Comparison of ENCODE assay signal across 1 cellular context in the genomic region with DNA sequence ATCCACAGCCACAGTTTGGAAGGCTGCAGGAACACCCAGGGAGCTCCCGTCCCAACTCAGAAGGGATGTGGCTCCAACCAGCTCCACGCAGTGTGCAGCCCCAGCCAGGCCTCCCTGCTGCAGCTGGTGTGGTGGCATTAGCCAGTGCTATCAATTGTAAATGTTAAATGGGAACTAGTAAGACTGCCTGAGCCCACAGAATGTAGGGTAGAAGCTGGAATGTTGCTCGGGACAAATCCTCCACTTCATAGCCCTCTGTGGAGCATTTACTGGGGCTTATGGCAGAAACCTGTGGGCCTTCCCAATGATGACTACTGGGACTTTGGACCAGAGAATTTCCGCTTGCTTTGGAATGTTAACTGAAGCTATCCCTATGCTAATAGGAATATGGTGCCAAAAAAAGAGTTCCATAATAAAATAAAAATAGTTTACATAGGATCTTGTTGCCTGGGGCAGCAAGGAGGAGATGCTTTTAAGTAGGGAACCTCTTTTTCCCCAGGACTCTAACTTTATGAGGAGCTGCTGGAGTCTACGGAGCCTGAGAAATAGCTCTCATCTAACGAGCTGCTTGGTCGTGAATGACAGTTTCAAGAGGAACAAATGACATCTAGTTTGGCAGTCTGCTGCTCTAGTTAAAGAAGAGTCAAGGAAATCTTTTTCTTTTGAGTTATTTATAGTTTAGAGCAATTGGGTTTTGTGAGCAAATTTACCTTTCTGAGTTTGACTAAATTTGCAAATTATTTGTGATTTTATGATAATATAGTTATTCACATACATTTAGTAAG.
A peak's percentile ranks its signal among the peaks of the same experiment; 100 is the strongest.
TF ChIP-seq lines count a peak whose summit lies in the region.

No MANE protein-coding gene starts in this region.

TF ChIP-seq in HepG2, 621 proteins besides CTCF, POLR2A, EP300 and RAD21 (continued from another document):
- TF ChIP-seq, protein P1, sequence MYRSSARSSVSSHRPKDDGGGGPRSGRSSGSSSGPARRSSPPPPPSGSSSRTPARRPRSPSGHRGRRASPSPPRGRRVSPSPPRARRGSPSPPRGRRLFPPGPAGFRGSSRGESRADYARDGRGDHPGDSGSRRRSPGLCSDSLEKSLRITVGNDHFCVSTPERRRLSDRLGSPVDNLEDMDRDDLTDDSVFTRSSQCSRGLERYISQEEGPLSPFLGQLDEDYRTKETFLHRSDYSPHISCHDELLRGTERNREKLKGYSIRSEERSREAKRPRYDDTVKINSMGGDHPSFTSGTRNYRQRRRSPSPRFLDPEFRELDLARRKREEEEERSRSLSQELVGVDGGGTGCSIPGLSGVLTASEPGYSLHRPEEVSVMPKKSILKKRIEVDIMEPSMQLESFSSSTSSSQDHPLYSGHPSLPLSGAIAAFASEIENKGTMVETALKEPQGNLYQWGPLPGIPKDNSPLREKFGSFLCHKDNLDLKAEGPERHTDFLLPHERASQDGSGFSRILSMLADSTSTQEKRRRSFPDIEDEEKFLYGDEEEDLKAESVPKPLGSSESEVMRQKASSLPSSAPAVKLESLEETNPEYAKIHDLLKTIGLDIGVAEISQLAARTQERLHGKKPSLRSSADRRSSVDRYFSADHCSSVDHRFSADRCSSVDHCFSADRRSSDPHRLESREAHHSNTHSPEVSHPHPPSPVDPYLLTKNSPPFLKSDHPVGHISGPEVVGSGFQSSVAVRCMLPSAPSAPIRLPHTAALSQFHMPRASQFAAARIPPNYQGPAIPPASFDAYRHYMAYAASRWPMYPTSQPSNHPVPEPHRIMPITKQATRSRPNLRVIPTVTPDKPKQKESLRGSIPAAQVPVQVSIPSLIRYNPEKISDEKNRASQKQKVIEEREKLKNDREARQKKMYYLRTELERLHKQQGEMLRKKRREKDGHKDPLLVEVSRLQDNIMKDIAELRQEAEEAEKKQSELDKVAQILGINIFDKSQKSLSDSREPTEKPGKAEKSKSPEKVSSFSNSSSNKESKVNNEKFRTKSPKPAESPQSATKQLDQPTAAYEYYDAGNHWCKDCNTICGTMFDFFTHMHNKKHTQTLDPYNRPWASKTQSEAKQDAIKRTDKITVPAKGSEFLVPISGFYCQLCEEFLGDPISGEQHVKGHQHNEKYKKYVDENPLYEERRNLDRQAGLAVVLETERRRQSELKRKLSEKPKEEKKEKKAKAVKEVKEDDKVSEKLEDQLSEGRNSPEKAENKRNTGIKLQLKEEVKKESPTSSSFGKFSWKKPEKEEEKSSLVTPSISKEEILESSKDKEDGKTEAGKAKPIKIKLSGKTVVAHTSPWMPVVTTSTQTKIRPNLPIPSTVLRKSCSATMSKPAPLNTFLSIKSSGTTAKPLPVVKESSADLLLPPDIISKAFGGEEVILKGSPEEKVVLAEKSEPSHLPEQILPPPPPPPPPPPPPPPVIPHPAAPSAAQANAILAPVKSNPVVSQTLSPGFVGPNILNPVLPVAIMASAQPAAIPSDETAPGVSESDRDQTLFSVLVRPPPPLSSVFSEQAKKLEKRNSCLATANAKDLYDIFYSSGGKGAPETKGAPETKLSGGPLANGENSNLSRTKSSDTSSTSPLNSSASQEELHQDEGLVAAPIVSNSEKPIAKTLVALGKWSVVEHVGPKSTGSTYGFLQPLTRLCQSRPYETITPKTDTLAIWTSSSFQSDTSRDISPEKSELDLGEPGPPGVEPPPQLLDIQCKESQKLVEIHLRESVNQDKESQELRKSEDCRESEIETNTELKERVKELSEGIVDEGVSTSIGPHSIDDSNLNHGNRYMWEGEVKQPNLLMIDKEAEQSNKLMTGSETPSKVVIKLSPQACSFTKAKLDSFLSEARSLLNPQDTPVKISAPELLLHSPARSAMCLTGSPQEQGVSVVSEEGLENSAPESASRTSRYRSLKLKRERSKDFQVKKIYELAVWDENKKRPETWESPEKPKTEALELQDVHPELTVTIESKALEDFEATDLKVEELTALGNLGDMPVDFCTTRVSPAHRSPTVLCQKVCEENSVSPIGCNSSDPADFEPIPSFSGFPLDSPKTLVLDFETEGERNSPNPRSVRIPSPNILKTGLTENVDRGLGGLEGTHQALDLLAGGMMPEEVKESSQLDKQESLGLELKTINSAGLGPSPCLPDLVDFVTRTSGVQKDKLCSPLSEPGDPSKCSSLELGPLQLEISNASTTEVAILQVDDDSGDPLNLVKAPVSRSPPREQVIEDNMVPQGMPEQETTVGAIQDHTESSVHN (CRISPR knock-in tag; IDR thresholded peaks at IDR 0.05): 0 out of 2 replicates have a peak, but pooled peaks have one; percentile 42
- TF ChIP-seq TBP (CRISPR knock-in tag; IDR thresholded peaks at IDR 0.05) (no peak), ZKSCAN1 (IDR thresholded peaks at IDR 0.05; ENCODE audit: low read length) (no peak)
- TF ChIP-seq, protein P2, sequence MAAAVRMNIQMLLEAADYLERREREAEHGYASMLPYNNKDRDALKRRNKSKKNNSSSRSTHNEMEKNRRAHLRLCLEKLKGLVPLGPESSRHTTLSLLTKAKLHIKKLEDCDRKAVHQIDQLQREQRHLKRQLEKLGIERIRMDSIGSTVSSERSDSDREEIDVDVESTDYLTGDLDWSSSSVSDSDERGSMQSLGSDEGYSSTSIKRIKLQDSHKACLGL (CRISPR knock-in tag; IDR thresholded peaks at IDR 0.05): no peak
- TF ChIP-seq, protein P3, sequence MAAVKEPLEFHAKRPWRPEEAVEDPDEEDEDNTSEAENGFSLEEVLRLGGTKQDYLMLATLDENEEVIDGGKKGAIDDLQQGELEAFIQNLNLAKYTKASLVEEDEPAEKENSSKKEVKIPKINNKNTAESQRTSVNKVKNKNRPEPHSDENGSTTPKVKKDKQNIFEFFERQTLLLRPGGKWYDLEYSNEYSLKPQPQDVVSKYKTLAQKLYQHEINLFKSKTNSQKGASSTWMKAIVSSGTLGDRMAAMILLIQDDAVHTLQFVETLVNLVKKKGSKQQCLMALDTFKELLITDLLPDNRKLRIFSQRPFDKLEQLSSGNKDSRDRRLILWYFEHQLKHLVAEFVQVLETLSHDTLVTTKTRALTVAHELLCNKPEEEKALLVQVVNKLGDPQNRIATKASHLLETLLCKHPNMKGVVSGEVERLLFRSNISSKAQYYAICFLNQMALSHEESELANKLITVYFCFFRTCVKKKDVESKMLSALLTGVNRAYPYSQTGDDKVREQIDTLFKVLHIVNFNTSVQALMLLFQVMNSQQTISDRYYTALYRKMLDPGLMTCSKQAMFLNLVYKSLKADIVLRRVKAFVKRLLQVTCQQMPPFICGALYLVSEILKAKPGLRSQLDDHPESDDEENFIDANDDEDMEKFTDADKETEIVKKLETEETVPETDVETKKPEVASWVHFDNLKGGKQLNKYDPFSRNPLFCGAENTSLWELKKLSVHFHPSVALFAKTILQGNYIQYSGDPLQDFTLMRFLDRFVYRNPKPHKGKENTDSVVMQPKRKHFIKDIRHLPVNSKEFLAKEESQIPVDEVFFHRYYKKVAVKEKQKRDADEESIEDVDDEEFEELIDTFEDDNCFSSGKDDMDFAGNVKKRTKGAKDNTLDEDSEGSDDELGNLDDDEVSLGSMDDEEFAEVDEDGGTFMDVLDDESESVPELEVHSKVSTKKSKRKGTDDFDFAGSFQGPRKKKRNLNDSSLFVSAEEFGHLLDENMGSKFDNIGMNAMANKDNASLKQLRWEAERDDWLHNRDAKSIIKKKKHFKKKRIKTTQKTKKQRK (IDR thresholded peaks at IDR 0.05; ENCODE audit: low read length): no peak
